ENCODE assay signal across 21 cellular contexts in the genomic region with DNA sequence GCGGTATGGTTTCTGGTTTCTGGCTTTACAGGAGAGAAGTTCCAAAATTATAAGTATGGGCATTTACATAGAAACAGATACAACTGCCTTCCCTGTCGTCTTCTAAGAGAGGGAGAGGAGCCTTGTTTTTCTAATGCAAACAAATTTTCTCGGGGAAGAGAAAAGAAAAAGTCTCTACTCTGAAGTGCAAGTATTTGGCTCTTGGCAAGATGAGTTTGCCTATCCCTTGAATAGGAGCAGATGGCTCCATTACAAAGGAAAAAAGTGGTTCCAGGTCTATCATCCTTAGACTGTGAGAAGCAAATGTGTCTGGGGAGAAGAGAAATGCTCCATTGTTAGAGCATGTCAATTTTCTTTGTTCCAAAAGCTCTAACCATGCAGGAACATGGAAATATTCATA.
DNase-seq lines count a peak whose midpoint lies in the region; FAIRE-seq and TF ChIP-seq lines count a peak whose summit lies in the region.
"Had no signal": no experiment of that assay in that cellular context is flagged by ENCODE, and none has a peak within 500 bp of the region (broad histone marks: within the 10 kb centered on the region; RNA-seq: fewer than 3 reads in every experiment).

No MANE protein-coding gene starts in this region.

- TF ChIP-seq CTCF in H1 (IDR thresholded peaks at IDR 0.05; ENCODE audit: control extremely low read depth in 1 of 3, insufficient read depth in 1 of 3, low read depth in 1 of 3, low read length in 3 of 3) (no peak), testis (IDR thresholded peaks at IDR 0.05) (no peak)

- no peak for TF ChIP-seq RAD21 in H1 (IDR thresholded peaks at IDR 0.05 in 1 of 2, conservative IDR thresholded peaks at IDR 0.05 in 1 of 2; ENCODE audit: low read depth in 2 of 2, low read length in 2 of 2)

- H3K4me3 ChIP-seq in H1 (ENCODE audit: extremely low read depth in 1 of 4, insufficient read depth in 2 of 4, low read depth in 3 of 4, low read length in 4 of 4): no peak overlapping the region
- no peak overlapping the region; the same call in 1 of the 2 replicates for H3K4me3 ChIP-seq in iPS-20b (ENCODE audit: low read length)
- H3K4me3 ChIP-seq in testis: no peak overlapping the region
- H3K4me3 ChIP-seq: A549 had no signal

- H3K18ac ChIP-seq in H1 (ENCODE audit: extremely low read depth, low read length): no peak overlapping the region

- no peak overlapping the region for H2AFZ ChIP-seq in H1 (ENCODE audit: low read length)

- no peak overlapping the region for H2BK120ac ChIP-seq in H1 (replicated peaks; ENCODE audit: low read depth, low read length)

- H3K4ac ChIP-seq in H1 (replicated peaks; ENCODE audit: insufficient read length, low read depth, low read length): no peak overlapping the region

- H4K91ac ChIP-seq in H1 (replicated peaks; ENCODE audit: insufficient read length, low read length): no peak overlapping the region

- no peak overlapping the region for H3K27ac ChIP-seq in H1 (ENCODE audit: low read depth, low read length)
- peak overlapping the region; percentile 67 for H3K27ac ChIP-seq in iPS-20b (ENCODE audit: low read length)
- no peak overlapping the region for H3K27ac ChIP-seq in testis
- H3K27ac ChIP-seq: A549 had no signal

- CTCF ChIA-PET in H1 (lab: Charles Lee; ENCODE audit: partially characterized antibody): interaction anchor here (0.6 kb wide), 1 partner anchor 196 kb away, joined by 3 read pairs; no protein-coding TSS in a partner anchor

- H2BK12ac ChIP-seq in H1 (ENCODE audit: low read depth, low read length): no peak overlapping the region

- no peak for TF ChIP-seq EP300 in H1 (IDR thresholded peaks at IDR 0.05; ENCODE audit: borderline replicate concordance in 1 of 2, low read depth in 2 of 2, low read length in 2 of 2)

- 29% methylated on average over 3 of the region's 3 CpGs; no CpG with 5 or more reads in 1 of the 2 experiments for WGBS in H1 (ENCODE audit: extremely low coverage in 1 of 2, insufficient coverage in 1 of 2, insufficient read length in 1 of 2, insufficient replicate concordance in 2 of 2, low coverage in 1 of 2, low lambda C conversion rate in 2 of 2, missing lambda C conversion rate in 1 of 2), 2 experiments
- 68 to 88% methylated on average over 3 of the region's 3 CpGs for WGBS in testis, 2 donors

- H2AK5ac ChIP-seq in H1 (ENCODE audit: low read depth, low read length): no peak overlapping the region

- H2BK20ac ChIP-seq in H1 (ENCODE audit: low read length): no peak overlapping the region

- H2BK5ac ChIP-seq in H1 (ENCODE audit: low read depth, low read length): no peak overlapping the region

- H3K56ac ChIP-seq in H1 (replicated peaks; ENCODE audit: insufficient read length, low read depth, low read length): no peak overlapping the region

- peaks cover 0 to 1% of the 10 kb centered on the region in 2 experiments for H4K20me1 ChIP-seq in H1 (replicated peaks in 1 of 2; ENCODE audit: control insufficient read depth in 1 of 2, insufficient read depth in 2 of 2, low read length in 2 of 2)

- H4K8ac ChIP-seq in H1 (ENCODE audit: extremely low read depth, insufficient read depth, low read length): no peak overlapping the region

- H3K79me1 ChIP-seq in H1 (ENCODE audit: low read depth, low read length): no peaks in the 10 kb centered on the region

- intact Hi-C loops in testis (cut with DNase I; ENCODE audit: low total_unique reads): no loop called here

- no peaks in the 10 kb centered on the region for H3K27me3 ChIP-seq in H1 (replicated peaks in 1 of 4; ENCODE audit: control insufficient read depth in 3 of 4, extremely low read depth in 1 of 4, insufficient read depth in 3 of 4, low read length in 3 of 4)
- no peaks in the 10 kb centered on the region for H3K27me3 ChIP-seq in iPS-20b (ENCODE audit: insufficient read depth, low read length)
- H3K27me3 ChIP-seq in testis: no peaks in the 10 kb centered on the region

- peaks cover 7 to 8% of the 10 kb centered on the region in 2 experiments for H3K9me3 ChIP-seq in H1 (ENCODE audit: insufficient read depth in 2 of 2, low read depth in 1 of 2, low read length in 1 of 2)
- H3K9me3 ChIP-seq in iPS-20b (ENCODE audit: insufficient read depth, low read depth, low read length): peaks cover 5% of the 10 kb centered on the region
- no peaks in the 10 kb centered on the region for H3K9me3 ChIP-seq in testis
- H3K9me3 ChIP-seq: A549 had no signal

- H3K9ac ChIP-seq in H1 (replicated peaks in 1 of 4; ENCODE audit: extremely low read depth in 1 of 4, low read depth in 3 of 4, low read length in 3 of 4) (no peak overlapping the region), iPS-20b (ENCODE audit: low read depth, low read length) (no peak overlapping the region)

- TF ChIP-seq POLR2A in H1 (IDR thresholded peaks at IDR 0.05; ENCODE audit: control extremely low read depth in 1 of 2, low read depth in 2 of 2, low read length in 2 of 2): no peak
- no peak for TF ChIP-seq POLR2A in testis (IDR thresholded peaks at IDR 0.05)

- H3K4me1 ChIP-seq in H1 (replicated peaks in 1 of 4; ENCODE audit: control insufficient read depth in 3 of 4, insufficient read depth in 4 of 4, low read length in 3 of 4): peaks cover 0 to 8% (median under 1%) of the 10 kb centered on the region in 4 experiments; a peak in 5 of 7 replicates
- peaks cover 6% of the 10 kb centered on the region; the same call in 1 of the 2 replicates for H3K4me1 ChIP-seq in iPS-20b (ENCODE audit: insufficient read depth, low read length)
- peaks cover 4% of the 10 kb centered on the region for H3K4me1 ChIP-seq in testis
- H3K4me1 ChIP-seq: A549, Caco-2 had no signal

- H3K14ac ChIP-seq in H1 (ENCODE audit: insufficient read length): no peak overlapping the region

- no peak for FAIRE-seq in H1 (lab: Jason Lieb, UNC)
- FAIRE-seq: A549, G401.6, GM12892 had no signal

- H2BK15ac ChIP-seq in H1 (ENCODE audit: low read length): no peak overlapping the region

- POLR2A ChIA-PET in H1 (lab: Charles Lee; ENCODE audit: partially characterized antibody): no interaction called here

- H3K36me3 ChIP-seq in H1 (ENCODE audit: control insufficient read depth in 2 of 4, insufficient read depth in 4 of 4, low read length in 3 of 4): no peaks in the 10 kb centered on the region
- no peaks in the 10 kb centered on the region for H3K36me3 ChIP-seq in iPS-20b (ENCODE audit: insufficient read depth, low read depth, low read length)
- no peaks in the 10 kb centered on the region for H3K36me3 ChIP-seq in testis (ENCODE audit: low read depth, missing control alignments)

- H3K79me2 ChIP-seq in H1 (ENCODE audit: control insufficient read depth in 1 of 2, insufficient read depth in 2 of 2, low read length in 2 of 2): no peaks in the 10 kb centered on the region

- peak overlapping the region; percentile 32 to 47; a peak in 2 of 4 replicates for H3K4me2 ChIP-seq in H1 (ENCODE audit: insufficient read depth in 1 of 2, low read depth in 2 of 2, low read length in 2 of 2)
- H3K4me2 ChIP-seq: A549 had no signal

- no peaks in the 10 kb centered on the region; the same call in 1 of the 2 replicates for H3K23me2 ChIP-seq in H1 (ENCODE audit: low read depth, low read length)

- DNase-seq in NCI-H2171 treated with DMSO at 0.1 percent for 48 hours (lab: John Stamatoyannopoulos, UW): peak; percentile 19
- DNase-seq in NCI-H2171 (lab: John Stamatoyannopoulos, UW): no peak
- peak; percentile 24 for DNase-seq in NCI-H446 treated with DMSO at 0.1 percent for 48 hours (lab: John Stamatoyannopoulos, UW)
- DNase-seq in H1 (ENCODE audit: low read depth in 1 of 2, low spot score in 2 of 2): no peak
- DNase-seq in SW480 (ENCODE audit: low spot score): no peak
- no peak for DNase-seq in testis
- no peak for DNase-seq in AG08396 (ENCODE audit: low spot score)
- DNase-seq: 8988T; ACHN; C1 segment of cervical spinal cord; Caco-2; CD4-positive, CD25-positive, alpha-beta regulatory T cell; CD8-positive, alpha-beta T cell; DMS153; DND-41; GOT3; H7 had no signal

- H4K5ac ChIP-seq in H1 (ENCODE audit: insufficient read length, low read depth, low read length): no peak overlapping the region

- no peak overlapping the region for H3K23ac ChIP-seq in H1 (ENCODE audit: insufficient read length)

TF ChIP-seq in H1, 55 proteins besides CTCF, POLR2A, EP300 and RAD21:
- TF ChIP-seq RBBP5 (IDR thresholded peaks at IDR 0.05; ENCODE audit: borderline replicate concordance, low read depth, low read length) (no peak), CBX5 (IDR thresholded peaks at IDR 0.05; ENCODE audit: low read depth, low read length) (no peak), SIRT6 (IDR thresholded peaks at IDR 0.05; ENCODE audit: low read length) (no peak), HDAC2 (IDR thresholded peaks at IDR 0.05; ENCODE audit: borderline replicate concordance in 1 of 2, low read depth in 2 of 2, low read length in 2 of 2) (no peak), TAF7 (optimal IDR thresholded peaks at IDR 0.05; ENCODE audit: borderline replicate concordance, low read depth, low read length) (no peak), ASH2L (IDR thresholded peaks at IDR 0.05; ENCODE audit: low read length) (no peak), MAFK (IDR thresholded peaks at IDR 0.05; ENCODE audit: low read depth, low read length) (no peak), TCF12 (IDR thresholded peaks at IDR 0.05; ENCODE audit: low read depth, low read length) (no peak), PHF8 (conservative IDR thresholded peaks at IDR 0.05; ENCODE audit: low read depth, low read length) (no peak), TAF1 (IDR thresholded peaks at IDR 0.05; ENCODE audit: low read depth, low read length) (no peak), SAP30 (IDR thresholded peaks at IDR 0.05; ENCODE audit: insufficient read depth, insufficient replicate concordance, low read length) (no peak), RFX5 (IDR thresholded peaks at IDR 0.05; ENCODE audit: borderline replicate concordance, low read depth, low read length) (no peak)
- TF ChIP-seq, protein P1, sequence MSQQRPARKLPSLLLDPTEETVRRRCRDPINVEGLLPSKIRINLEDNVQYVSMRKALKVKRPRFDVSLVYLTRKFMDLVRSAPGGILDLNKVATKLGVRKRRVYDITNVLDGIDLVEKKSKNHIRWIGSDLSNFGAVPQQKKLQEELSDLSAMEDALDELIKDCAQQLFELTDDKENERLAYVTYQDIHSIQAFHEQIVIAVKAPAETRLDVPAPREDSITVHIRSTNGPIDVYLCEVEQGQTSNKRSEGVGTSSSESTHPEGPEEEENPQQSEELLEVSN (IDR thresholded peaks at IDR 0.05): no peak
- TF ChIP-seq, protein P2, sequence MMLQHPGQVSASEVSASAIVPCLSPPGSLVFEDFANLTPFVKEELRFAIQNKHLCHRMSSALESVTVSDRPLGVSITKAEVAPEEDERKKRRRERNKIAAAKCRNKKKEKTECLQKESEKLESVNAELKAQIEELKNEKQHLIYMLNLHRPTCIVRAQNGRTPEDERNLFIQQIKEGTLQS (IDR thresholded peaks at IDR 0.05; ENCODE audit: insufficient read depth, low read depth, low read length): no peak

Comparison
In these comparisons a context has a peak if more than half of its experiments do, and no peak if none do; other contexts are left out.
1. DNase-seq: peak in NCI-H2171 treated with DMSO at 0.1 percent for 48 hours (single experiment) and NCI-H446 treated with DMSO at 0.1 percent for 48 hours (single experiment); none in NCI-H2171 (single experiment), H1 (0 of 2), SW480 (single experiment), testis (single experiment) and AG08396 (single experiment).